Comparison of ENCODE assay signal across 27 cellular contexts in the genomic region with DNA sequence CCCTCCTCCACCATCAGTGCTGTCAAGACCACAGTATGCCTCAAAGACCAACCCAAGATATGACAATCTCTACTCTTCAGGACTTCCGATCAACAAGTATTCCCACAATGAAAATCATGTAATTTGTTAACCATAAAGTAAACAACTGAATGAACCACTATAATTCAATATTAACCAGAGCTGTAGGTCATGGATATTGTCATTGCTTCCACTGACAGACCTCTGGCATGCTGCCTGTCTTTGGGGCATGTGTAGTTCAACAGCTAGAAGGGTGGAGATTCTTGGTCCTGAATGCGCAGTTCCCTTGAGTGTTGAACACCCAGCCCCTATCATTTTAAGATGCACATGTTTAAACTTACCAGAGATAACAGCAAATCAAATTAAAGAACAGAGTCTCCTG.
DNase-seq lines count a peak whose midpoint lies in the region; ATAC-seq, FAIRE-seq and TF ChIP-seq lines count a peak whose summit lies in the region.
"Had no signal": no experiment of that assay in that cellular context is flagged by ENCODE, and none has a peak within 500 bp of the region (broad histone marks: within the 10 kb centered on the region; RNA-seq: fewer than 3 reads in every experiment).

No MANE protein-coding gene starts in this region.

- no peak for DNase-seq in A549 (ENCODE audit: low read depth in 1 of 2, low spot score in 1 of 2)
- DNase-seq in HT-29 (ENCODE audit: low spot score): peak; percentile 53
- peak; percentile 34 for DNase-seq in SK-N-DZ (ENCODE audit: low spot score)
- DNase-seq in mucosa of gallbladder (ENCODE audit: low spot score): peak; percentile 83
- DNase-seq in AG08395 (ENCODE audit: low spot score): no peak
- DNase-seq in effector memory CD4-positive, alpha-beta T cell: no peak
- DNase-seq: ACHN; AML-193; Caco-2; CD4-positive, alpha-beta T cell; CD8-positive, alpha-beta T cell; DMS 273 treated with DMSO at 0.1 percent for 48 hours; DMS153; DMS53; DMS79; DND-41; EL; GDM1 had no signal

- TF ChIP-seq RAD21 in A549 (conservative IDR thresholded peaks at IDR 0.05 in 1 of 2, IDR thresholded peaks at IDR 0.05 in 1 of 2): no peak

- POLR2A ChIA-PET in A549 (lab: Yijun Ruan, JAX): no interaction called here

- no peaks in the 10 kb centered on the region for H3K36me3 ChIP-seq in effector memory CD4-positive, alpha-beta T cell (ENCODE audit: control insufficient read depth, insufficient read depth, low read length)
- H3K36me3 ChIP-seq: BLaER1 treated with 17β-estradiol and CSF1 and Interleukin-3, amounts not matched to agents 10 nM and 100 nM had no signal

- H3K27me3 ChIP-seq in effector memory CD4-positive, alpha-beta T cell (replicated peaks; ENCODE audit: control insufficient read depth, insufficient read depth, low read length, poor library complexity, severe bottlenecking): peaks cover 6% of the 10 kb centered on the region
- H3K27me3 ChIP-seq: BLaER1 treated with 17β-estradiol and CSF1 and Interleukin-3, amounts not matched to agents 10 nM and 100 nM had no signal

- FAIRE-seq in A549 (lab: Jason Lieb, UNC): no peak
- FAIRE-seq: GM12878, GM12892, GM18507, GM19239 had no signal

- no peak for TF ChIP-seq POLR2A in A549 (IDR thresholded peaks at IDR 0.05; ENCODE audit: low read length)

- WGBS in A549 (ENCODE audit: missing lambda C conversion rate): 19% methylated on average over 2 of the region's 2 CpGs

- no peak overlapping the region for H3K27ac ChIP-seq in A549
- no peak overlapping the region for H3K27ac ChIP-seq in effector memory CD4-positive, alpha-beta T cell (ENCODE audit: insufficient read depth, low read length, poor library complexity, severe bottlenecking)
- H3K27ac ChIP-seq: 22Rv1; BLaER1 treated with 17β-estradiol and CSF1 and Interleukin-3, amounts not matched to agents 10 nM and 100 nM; C4-2B had no signal

- CTCF ChIA-PET in A549 (lab: Yijun Ruan, JAX): no interaction called here

- ATAC-seq in A549 (no peak), HG03571 (IDR thresholded peaks at IDR 0.05; ENCODE audit: unreplicated experiment) (no peak), GM18868 (IDR thresholded peaks at IDR 0.05; ENCODE audit: unreplicated experiment) (no peak)
- ATAC-seq: CD8-positive, alpha-beta T cell; GM12878 had no signal

- H3K4me3 ChIP-seq in A549: no peak overlapping the region
- H3K4me3 ChIP-seq in effector memory CD4-positive, alpha-beta T cell (ENCODE audit: insufficient read depth, low read depth, low read length, poor library complexity, severe bottlenecking): no peak overlapping the region
- H3K4me3 ChIP-seq: BLaER1 treated with 17β-estradiol and CSF1 and Interleukin-3, amounts not matched to agents 10 nM and 100 nM; GM12878 had no signal

- H3K9me3 ChIP-seq in A549: no peaks in the 10 kb centered on the region
- H3K9me3 ChIP-seq in effector memory CD4-positive, alpha-beta T cell (ENCODE audit: control insufficient read depth, low read length): no peaks in the 10 kb centered on the region
- H3K9me3 ChIP-seq: BLaER1 treated with 17β-estradiol and CSF1 and Interleukin-3, amounts not matched to agents 10 nM and 100 nM; Caco-2 had no signal

- peak overlapping the region; percentile 22; the same call in 2 of the 3 replicates for H3K4me2 ChIP-seq in A549

- TF ChIP-seq CTCF in A549 (IDR thresholded peaks at IDR 0.05): no peak

- H3K4me1 ChIP-seq in A549: peaks cover 14% of the 10 kb centered on the region; the same call in 2 of the 3 replicates
- no peaks in the 10 kb centered on the region for H3K4me1 ChIP-seq in effector memory CD4-positive, alpha-beta T cell (ENCODE audit: control insufficient read depth, insufficient read depth, low read length, poor library complexity, severe bottlenecking)
- H3K4me1 ChIP-seq: Caco-2 had no signal

- no peak for TF ChIP-seq EP300 in A549 (IDR thresholded peaks at IDR 0.05)

TF ChIP-seq in A549, 52 proteins besides CTCF, POLR2A, EP300 and RAD21:
- TF ChIP-seq ZFP36 (IDR thresholded peaks at IDR 0.05; ENCODE audit: borderline replicate concordance, partially characterized antibody): no peak
- TF ChIP-seq JUN (IDR thresholded peaks at IDR 0.05): no peak

Comparison
In these comparisons a context has a peak if more than half of its experiments do, and no peak if none do; other contexts are left out.
1. DNase-seq: peak in HT-29 (single experiment), SK-N-DZ (single experiment) and mucosa of gallbladder (single experiment); none in A549 (0 of 2), AG08395 (single experiment) and effector memory CD4-positive, alpha-beta T cell (0 of 3).